12 cellular contexts compared by ENCODE assay signal in the genomic region with DNA sequence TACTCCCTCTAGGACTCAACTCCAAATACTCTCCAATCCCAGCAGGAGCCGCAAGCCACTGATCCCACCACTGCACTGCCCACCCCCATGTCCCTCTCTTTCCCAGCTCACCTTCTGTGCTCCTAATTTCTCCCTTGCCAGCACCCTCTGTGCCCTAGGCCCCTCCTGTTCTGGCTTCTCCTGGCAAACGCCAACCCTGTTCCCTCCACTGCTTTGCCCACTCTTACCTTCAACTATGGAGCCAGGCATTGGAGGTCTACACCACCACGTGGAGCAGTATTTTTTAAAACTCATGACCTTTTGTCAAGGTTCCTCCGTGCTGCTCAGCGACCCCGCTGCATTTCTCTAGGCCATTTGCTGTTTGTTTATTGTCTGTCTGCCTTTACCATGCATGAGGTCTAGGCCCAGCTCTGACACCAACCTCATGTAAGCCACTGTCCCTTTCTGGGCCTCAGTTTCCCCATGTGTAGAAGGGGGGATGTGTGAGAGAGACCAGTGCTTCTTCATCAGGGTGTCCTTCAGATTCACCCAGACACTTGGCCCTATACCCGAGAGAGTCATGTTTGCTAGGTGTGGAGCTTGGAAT. TPM values are rescaled to one million over a fixed set of nuclear protein-coding genes. Genes with fewer than 3 reads are reported as not detected.
DNase-seq lines count a peak whose midpoint lies in the region; ATAC-seq and TF ChIP-seq lines count a peak whose summit lies in the region.
"Had no signal": no experiment of that assay in that cellular context is flagged by ENCODE, and none has a peak within 500 bp of the region (broad histone marks: within the 10 kb centered on the region; RNA-seq: fewer than 3 reads in every experiment).

No MANE protein-coding gene starts in this region.

- peak overlapping the region; percentile 97 for H3K27ac Mint-ChIP-seq in activated naive CD8-positive, alpha-beta T cell

- POLR2A ChIA-PET in AG04450 (lab: Yijun Ruan, JAX): no interaction called here

- H3K27ac ChIP-seq in AG04450 (ENCODE audit: low read depth, low read length): peak overlapping the region; percentile 11
- H3K27ac ChIP-seq: parathyroid adenoma had no signal

- H3K9me3 Mint-ChIP-seq in activated naive CD8-positive, alpha-beta T cell (ENCODE audit: low read depth): no peaks in the 10 kb centered on the region

- ATAC-seq in HG02852 (IDR thresholded peaks at IDR 0.05; ENCODE audit: unreplicated experiment) (no peak), HG02588 (IDR thresholded peaks at IDR 0.05; ENCODE audit: unreplicated experiment) (no peak)

- DNase-seq in AG04450 (ENCODE audit: low read depth, low spot score) (no peak), H7 (peak; percentile 10), mesenteric fat pad (ENCODE audit: low spot score) (peak; percentile 33), NCI-H1694 (lab: John Stamatoyannopoulos, UW) (no peak), NCI-H510A treated with DMSO at 0.1 percent for 48 hours (lab: John Stamatoyannopoulos, UW) (no peak)
- DNase-seq: dermis blood vessel endothelial cell, SHP77 treated with DMSO at 0.1 percent for 48 hours had no signal

- H3K4me1 Mint-ChIP-seq in activated naive CD8-positive, alpha-beta T cell (ENCODE audit: low read depth): peaks cover 55% of the 10 kb centered on the region

- H3K4me3 ChIP-seq in AG04450 (ENCODE audit: low read depth, low read length) (no peak overlapping the region), H7 (ENCODE audit: insufficient read depth, low read depth, low read length) (no peak overlapping the region)
- H3K4me3 ChIP-seq: left lung had no signal

- H3K36me3 ChIP-seq in H7 (replicated peaks; ENCODE audit: control insufficient read depth, insufficient read depth, low read length): no peaks in the 10 kb centered on the region; the same call in 1 of the 2 replicates
- H3K36me3 ChIP-seq: left lung had no signal

- no peaks in the 10 kb centered on the region for H3K27me3 ChIP-seq in AG04450 (ENCODE audit: control insufficient read depth, insufficient read depth, low read length)
- peaks cover 8% of the 10 kb centered on the region for H3K27me3 ChIP-seq in H7 (ENCODE audit: control insufficient read depth, insufficient read depth, low read length)

- no peaks in the 10 kb centered on the region for H3K36me3 Mint-ChIP-seq in activated naive CD8-positive, alpha-beta T cell

- no peak for TF ChIP-seq CTCF in AG04450 (IDR thresholded peaks at IDR 0.05; ENCODE audit: low read depth, low read length)

- H3K4me3 Mint-ChIP-seq in activated naive CD8-positive, alpha-beta T cell: peak overlapping the region; percentile 79

- H3K9me3 ChIP-seq in AG04450 (ENCODE audit: control insufficient read depth, insufficient read depth, low read length): no peaks in the 10 kb centered on the region; the same call in 1 of the 2 replicates
- H3K9me3 ChIP-seq: left lung had no signal

- CTCF ChIA-PET in AG04450 (lab: Charles Lee): interaction anchor here (0.9 kb wide), 1 partner anchor 12 kb away, joined by 6 read pairs; no protein-coding TSS in a partner anchor

- no peaks in the 10 kb centered on the region for H3K27me3 Mint-ChIP-seq in activated naive CD8-positive, alpha-beta T cell

RNA-seq across cellular contexts. Expression of a gene that starts 4.6 kb away (rescaled TPM):
- 7.1 and 8.3 TPM in 2 replicates for polyA plus RNA-seq in AG04450 (2011; rRNA removed)
- polyA minus RNA-seq in AG04450 (2011; rRNA and poly(A)+ RNA removed): 3.5 and 5.7 TPM in 2 replicates
- 9.3 and 10.4 TPM in 2 replicates for total RNA-seq in H7 (2014; rRNA removed; shearing (Covaris generic))
- 5.0 TPM for total RNA-seq in mesenteric fat pad

RNA-seq across cellular contexts. Expression of a gene that starts 10.7 kb away (rescaled TPM):
- not detected in 2 replicates for polyA plus RNA-seq in AG04450 (2011; rRNA removed)
- polyA minus RNA-seq in AG04450 (2011; rRNA and poly(A)+ RNA removed): not detected in 2 replicates
- total RNA-seq in H7 (2014; rRNA removed; shearing (Covaris generic)): 6.2 and 6.4 TPM in 2 replicates
- 0.10 TPM for total RNA-seq in mesenteric fat pad
- total RNA-seq: dermis blood vessel endothelial cell had no signal

RNA-seq across cellular contexts. Expression of a gene that starts 45.4 kb away (rescaled TPM):
- polyA plus RNA-seq in AG04450 (2011; rRNA removed): 12.5 and 15.9 TPM in 2 replicates
- polyA minus RNA-seq in AG04450 (2011; rRNA and poly(A)+ RNA removed): 13.8 and 22.0 TPM in 2 replicates
- 15.3 and 15.7 TPM in 2 replicates for total RNA-seq in H7 (2014; rRNA removed; shearing (Covaris generic))
- 7.3 TPM for total RNA-seq in mesenteric fat pad

Comparison
In these comparisons a context has a peak if more than half of its experiments do, and no peak if none do; other contexts are left out.
1. DNase-seq: peak in H7 (single experiment) and mesenteric fat pad (single experiment); none in AG04450 (single experiment), NCI-H1694 (single experiment) and NCI-H510A treated with DMSO at 0.1 percent for 48 hours (single experiment).